ENCODE assay signal across 9 cellular contexts in genomic region chr10:72242675-72243074, GRCh38. TPM values are rescaled to one million over a fixed set of nuclear protein-coding genes. Genes with fewer than 3 reads are reported as not detected.
A peak's percentile ranks its signal among the peaks of the same experiment; 100 is the strongest.
DNase-seq lines count a peak whose midpoint lies in the region; ATAC-seq lines count a peak whose summit lies in the region.
"Had no signal": no experiment of that assay in that cellular context is flagged by ENCODE, and none has a peak within 500 bp of the region (broad histone marks: within the 10 kb centered on the region; RNA-seq: fewer than 3 reads in every experiment).

No MANE protein-coding gene starts in this region.

- H2AK5ac ChIP-seq in trophoblast cell (ENCODE audit: low read length) = no peak overlapping the region

- ATAC-seq in T-helper 17 cell (no peak), GM19324 (IDR thresholded peaks at IDR 0.05; ENCODE audit: low FRiP score, unreplicated experiment) (no peak), GM21447 (IDR thresholded peaks at IDR 0.05; ENCODE audit: unreplicated experiment) (no peak), GM19463 (IDR thresholded peaks at IDR 0.05; ENCODE audit: unreplicated experiment) (no peak)

- H3K23ac ChIP-seq in trophoblast cell (ENCODE audit: low read length) = no peak overlapping the region

- H3K27ac ChIP-seq in CD8-positive, alpha-beta memory T cell (ENCODE audit: low read depth, low read length) = no peak overlapping the region
- H3K27ac ChIP-seq in trophoblast cell (ENCODE audit: low read depth, low read length) = no peak overlapping the region
- H3K27ac ChIP-seq: SK-N-MC had no signal

- H3K79me2 ChIP-seq in trophoblast cell (ENCODE audit: control insufficient read depth, insufficient read depth, low read length, poor library complexity) = no peaks in the 10 kb centered on the region

- H3K36me3 Mint-ChIP-seq in CD8-positive, alpha-beta memory T cell = peaks cover 0 to 3% (median 0%) of the 10 kb centered on the region in 3 donors
- H3K36me3 Mint-ChIP-seq in T-helper 17 cell (ENCODE audit: low read depth) = no peaks in the 10 kb centered on the region

- H3K18ac ChIP-seq in trophoblast cell (ENCODE audit: low read length) = no peak overlapping the region

- H3K9me3 ChIP-seq in CD8-positive, alpha-beta memory T cell (ENCODE audit: low read length) = no peaks in the 10 kb centered on the region
- H3K9me3 ChIP-seq in T-helper 17 cell (ENCODE audit: control insufficient read depth, low read length, poor library complexity, severe bottlenecking) (no peaks in the 10 kb centered on the region), trophoblast cell (ENCODE audit: insufficient read depth, low read depth, low read length) (peaks cover 2% of the 10 kb centered on the region)

- peaks cover 0 to 2% of the 10 kb centered on the region in 2 donors for H3K27me3 Mint-ChIP-seq in CD8-positive, alpha-beta memory T cell
- no peaks in the 10 kb centered on the region for H3K27me3 Mint-ChIP-seq in T-helper 17 cell

- no peak overlapping the region for H4K8ac ChIP-seq in trophoblast cell (ENCODE audit: low read depth, low read length)

- H3K4me1 ChIP-seq in CD8-positive, alpha-beta memory T cell (ENCODE audit: insufficient read depth, low read length) = peaks cover 56% of the 10 kb centered on the region
- H3K4me1 ChIP-seq in trophoblast cell (ENCODE audit: control insufficient read depth in 1 of 2, insufficient read depth in 2 of 2, low read length in 2 of 2) = peaks cover 10 to 11% of the 10 kb centered on the region in 2 experiments

- CTCF ChIA-PET in CD8-positive, alpha-beta memory T cell (lab: Charles Lee) = interaction anchor here (1.0 kb wide), 1 partner anchor 20 kb away, joined by 3 read pairs; no protein-coding TSS in a partner anchor

- H3K9ac ChIP-seq in trophoblast cell (ENCODE audit: low read length) = no peak overlapping the region

- no peak overlapping the region for H2AFZ ChIP-seq in trophoblast cell (ENCODE audit: insufficient read depth, low read length, poor library complexity)

- H3K27me3 ChIP-seq in CD8-positive, alpha-beta memory T cell (ENCODE audit: insufficient read depth, low read length, poor library complexity, severe bottlenecking) = no peaks in the 10 kb centered on the region
- no peaks in the 10 kb centered on the region for H3K27me3 ChIP-seq in trophoblast cell (ENCODE audit: insufficient read depth, low read length)

- no peak overlapping the region for H4K12ac ChIP-seq in trophoblast cell (ENCODE audit: low read depth, low read length)

- H3K27ac Mint-ChIP-seq in CD8-positive, alpha-beta memory T cell = peak overlapping the region in 6 of 8 donors; percentile 10 to 91 (median 59)
- peak overlapping the region; percentile 88 for H3K27ac Mint-ChIP-seq in T-helper 17 cell

- H2BK12ac ChIP-seq in trophoblast cell (ENCODE audit: low read length) = peak overlapping the region; percentile 68

- H2BK120ac ChIP-seq in trophoblast cell (ENCODE audit: insufficient read depth, low read length, poor library complexity) = peak overlapping the region; percentile 5

- H3K14ac ChIP-seq in trophoblast cell (ENCODE audit: low read length) = no peak overlapping the region

- POLR2A ChIA-PET in CD8-positive, alpha-beta memory T cell (lab: Charles Lee) = no interaction called here

- no peak overlapping the region for H3K4me3 Mint-ChIP-seq in CD8-positive, alpha-beta memory T cell
- H3K4me3 Mint-ChIP-seq in T-helper 17 cell = no peak overlapping the region

- no CpG with 5 or more reads among the region's 4 CpGs for whole genome bisulfite sequencing in trophoblast cell (ENCODE audit: extremely low coverage, insufficient coverage, insufficient read length)

- peak overlapping the region; percentile 7 for H2BK5ac ChIP-seq in trophoblast cell (ENCODE audit: low read depth, low read length, poor library complexity)

- H3K36me3 ChIP-seq in CD8-positive, alpha-beta memory T cell (ENCODE audit: insufficient read depth, low read length) = no peaks in the 10 kb centered on the region
- H3K36me3 ChIP-seq in trophoblast cell (ENCODE audit: control insufficient read depth in 1 of 2, insufficient read depth in 2 of 2, low read length in 2 of 2) = no peaks in the 10 kb centered on the region

- H3K4ac ChIP-seq in trophoblast cell (ENCODE audit: low read depth, low read length) = no peak overlapping the region

- no peaks in the 10 kb centered on the region for H3K9me3 Mint-ChIP-seq in CD8-positive, alpha-beta memory T cell

- peak overlapping the region; percentile 50 for H4K91ac ChIP-seq in trophoblast cell (ENCODE audit: low read depth, low read length)

- no peak overlapping the region for H3K4me3 ChIP-seq in CD8-positive, alpha-beta memory T cell (ENCODE audit: low read length)
- no peak overlapping the region for H3K4me3 ChIP-seq in trophoblast cell (ENCODE audit: low read depth, low read length)
- H3K4me3 ChIP-seq: SK-N-MC had no signal

- peaks cover 46 to 73% (median 65%) of the 10 kb centered on the region in 3 donors for H3K4me1 Mint-ChIP-seq in CD8-positive, alpha-beta memory T cell
- peaks cover 48% of the 10 kb centered on the region for H3K4me1 Mint-ChIP-seq in T-helper 17 cell

- DNase-seq in CD8-positive, alpha-beta memory T cell = no peak
- DNase-seq in T-helper 17 cell (no peak), fibroblast of peridontal ligament (ENCODE audit: extremely low read depth) (peak; percentile 62), trophoblast cell (no peak), HT-29 (ENCODE audit: low spot score) (no peak)

- no peaks in the 10 kb centered on the region for H3K79me1 ChIP-seq in trophoblast cell (ENCODE audit: low read length)

- H3K4me2 ChIP-seq in trophoblast cell (ENCODE audit: low read length) = no peak overlapping the region

RNA-seq across cellular contexts. Expression of gene ASCC1, which starts 26.6 kb away (rescaled TPM):
- total RNA-seq in CD8-positive, alpha-beta memory T cell = 10 to 100 TPM; 36.3 to 43.2 TPM
- 19.1 TPM for polyA plus RNA-seq in CD8-positive, alpha-beta memory T cell
- 10 to 100 TPM; 14.0 to 14.6 TPM for total RNA-seq in T-helper 17 cell
- polyA plus RNA-seq in trophoblast cell (2013) = 33.6 and 35.4 TPM in 2 replicates
- total RNA-seq in HT-29 (2014; rRNA removed; shearing (Covaris generic)) = 12.1 and 12.2 TPM in 2 replicates

RNA-seq across cellular contexts. Expression of gene ANAPC16, which starts 26.9 kb away (rescaled TPM):
- total RNA-seq in CD8-positive, alpha-beta memory T cell = 10 to 100 TPM; 68.1 to 78.3 TPM
- 329 TPM for polyA plus RNA-seq in CD8-positive, alpha-beta memory T cell
- total RNA-seq in T-helper 17 cell = 10 to 100 TPM; 69.5 to 85.7 TPM
- polyA plus RNA-seq in trophoblast cell (2013) = 51.1 and 52.7 TPM in 2 replicates
- 38.9 and 45.8 TPM in 2 replicates for total RNA-seq in HT-29 (2014; rRNA removed; shearing (Covaris generic))

RNA-seq across cellular contexts. Expression of gene DDIT4, which starts 31.0 kb away (rescaled TPM):
- 100 to 1,000 TPM; 144 to 156 TPM for total RNA-seq in CD8-positive, alpha-beta memory T cell
- 183 TPM for polyA plus RNA-seq in CD8-positive, alpha-beta memory T cell
- total RNA-seq in T-helper 17 cell = 100 to 1,000 TPM; 186 to 300 TPM
- 175 and 178 TPM in 2 replicates for polyA plus RNA-seq in trophoblast cell (2013)
- 88.4 and 107 TPM in 2 replicates for total RNA-seq in HT-29 (2014; rRNA removed; shearing (Covaris generic))
